ENCODE assay signal across 9 cellular contexts in the genomic region with DNA sequence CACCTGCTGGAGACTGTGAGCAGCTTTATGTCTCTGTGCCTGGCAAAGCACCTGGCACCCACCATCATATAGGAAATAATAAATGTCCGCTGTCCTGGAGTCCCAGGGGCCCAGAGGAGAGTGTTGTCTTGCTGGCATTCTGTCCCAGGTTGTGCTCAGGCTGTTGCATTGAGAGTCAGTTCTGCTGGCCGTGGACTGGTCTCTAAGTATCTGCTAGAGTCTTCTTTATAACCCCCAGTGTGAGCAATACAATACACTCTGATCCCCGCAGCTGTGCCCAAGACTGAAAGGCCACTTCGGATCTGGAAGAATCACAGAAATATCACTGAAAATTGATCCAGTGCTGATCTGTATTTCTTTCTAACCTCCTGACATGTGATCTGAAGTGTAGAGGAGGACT. TPM values are rescaled to one million over a fixed set of nuclear protein-coding genes. Genes with fewer than 3 reads are reported as not detected.
DNase-seq lines count a peak whose midpoint lies in the region; ATAC-seq, FAIRE-seq and TF ChIP-seq lines count a peak whose summit lies in the region.
"Had no signal": no experiment of that assay in that cellular context is flagged by ENCODE, and none has a peak within 500 bp of the region (broad histone marks: within the 10 kb centered on the region; RNA-seq: fewer than 3 reads in every experiment).

No MANE protein-coding gene starts in this region.

- H2BK15ac ChIP-seq in mesenchymal stem cell (ENCODE audit: low read depth, poor library complexity, severe bottlenecking), result no peak overlapping the region

- H2BK120ac ChIP-seq in mesenchymal stem cell (ENCODE audit: low read depth, low read length), result no peak overlapping the region

- H3K27me3 Mint-ChIP-seq in activated CD8-positive, alpha-beta memory T cell treated with anti-CD3 and anti-CD28 coated beads, Interleukin-2, amount 10 ng/mL, durations not matched to agents 7 days and 5 days, result no peaks in the 10 kb centered on the region

- no peak overlapping the region for H3K4me2 ChIP-seq in K562 (ENCODE audit: insufficient read depth, low read length)
- no peak overlapping the region for H3K4me2 ChIP-seq in mesenchymal stem cell (ENCODE audit: low read length, poor library complexity, severe bottlenecking)

- no peak overlapping the region for H2BK12ac ChIP-seq in mesenchymal stem cell (ENCODE audit: low read length in 2 of 2)

- H3K79me1 ChIP-seq in mesenchymal stem cell (replicated peaks; ENCODE audit: low read length, poor library complexity, severe bottlenecking), result no peaks in the 10 kb centered on the region

- peak overlapping the region; percentile 91 for H3K27ac Mint-ChIP-seq in activated CD8-positive, alpha-beta memory T cell treated with anti-CD3 and anti-CD28 coated beads, Interleukin-2, amount 10 ng/mL, durations not matched to agents 7 days and 5 days

- peaks cover 47% of the 10 kb centered on the region for H3K36me3 ChIP-seq in K562 (ENCODE audit: control insufficient read depth, insufficient read depth, low read length)
- H3K36me3 ChIP-seq in mesenchymal stem cell (ENCODE audit: control insufficient read depth in 1 of 2, insufficient read depth in 2 of 2, low read depth in 1 of 2, low read length in 2 of 2), result peaks cover 10 to 49% of the 10 kb centered on the region in 2 experiments
- H3K36me3 ChIP-seq in thyroid gland, result peaks cover 2 to 12% of the 10 kb centered on the region in 2 donors

- H4K91ac ChIP-seq in mesenchymal stem cell (ENCODE audit: low read length), result no peak overlapping the region

- H3K79me2 ChIP-seq in K562 (ENCODE audit: control insufficient read depth, insufficient read depth, low read length), result no peaks in the 10 kb centered on the region

- TF ChIP-seq RAD21 in K562 (CRISPR knock-in tag; conservative IDR thresholded peaks at IDR 0.05 in 1 of 2, IDR thresholded peaks at IDR 0.05 in 1 of 2), result no peak

- H3K4ac ChIP-seq in mesenchymal stem cell (ENCODE audit: low read depth in 1 of 2, low read length in 2 of 2), result peak overlapping the region in 1 of 2 experiments; percentile 32

- no peaks in the 10 kb centered on the region for H3K9me3 Mint-ChIP-seq in activated CD8-positive, alpha-beta memory T cell treated with anti-CD3 and anti-CD28 coated beads, Interleukin-2, amount 10 ng/mL, durations not matched to agents 7 days and 5 days (ENCODE audit: low read depth)

- in situ Hi-C loops in K562 (cut with MboI), result no loop called here

- H3K27ac ChIP-seq in K562 (ENCODE audit: extremely low read depth, low read depth, low read length), result no peak overlapping the region; the same call in 2 of the 3 replicates
- no peak overlapping the region for H3K27ac ChIP-seq in mesenchymal stem cell (ENCODE audit: low read length, poor library complexity, severe bottlenecking)
- H3K27ac ChIP-seq in thyroid gland, result peak overlapping the region; percentile 91 to 95 (median 92)
- H3K27ac ChIP-seq: C4-2B had no signal

- H3K9ac ChIP-seq in K562 (ENCODE audit: insufficient read depth in 1 of 2, low read depth in 2 of 2, low read length in 2 of 2), result no peak overlapping the region; a peak in 1 of 4 replicates
- peak overlapping the region; percentile 92 for H3K9ac ChIP-seq in mesenchymal stem cell (ENCODE audit: low read length)

- H4K20me1 ChIP-seq in K562 (replicated peaks; ENCODE audit: control insufficient read depth, insufficient read depth, low read length), result no peaks in the 10 kb centered on the region

- H4K8ac ChIP-seq in mesenchymal stem cell (ENCODE audit: low read length), result no peak overlapping the region

- WGBS in K562 (ENCODE audit: insufficient coverage, low coverage, missing lambda C conversion rate), result 71% methylated on average over 4 of the region's 4 CpGs
- 96% methylated on average over 2 of the region's 4 CpGs for WGBS in mesenchymal stem cell
- WGBS in thyroid gland, 2 donors, result 74 to 83% methylated on average over 4 of the region's 4 CpGs

- TF ChIP-seq EP300 in K562 (IDR thresholded peaks at IDR 0.05; ENCODE audit: low read length), result no peak

- TF ChIP-seq CTCF in K562 (IDR thresholded peaks at IDR 0.05 in 2 of 3, conservative IDR thresholded peaks at IDR 0.05 in 1 of 3; ENCODE audit: insufficient read depth in 2 of 3, low read depth in 1 of 3, low read length in 3 of 3) (no peak), thyroid gland (IDR thresholded peaks at IDR 0.05) (no peak)

- H3K4me1 Mint-ChIP-seq in activated CD8-positive, alpha-beta memory T cell treated with anti-CD3 and anti-CD28 coated beads, Interleukin-2, amount 10 ng/mL, durations not matched to agents 7 days and 5 days, result peaks cover 37% of the 10 kb centered on the region

- H3K4me1 ChIP-seq in K562 (replicated peaks in 1 of 2; ENCODE audit: control insufficient read depth in 2 of 2, insufficient read depth in 2 of 2, low read length in 2 of 2), result peaks cover 0 to 8% of the 10 kb centered on the region in 2 experiments; a peak in 3 of 5 replicates
- H3K4me1 ChIP-seq in mesenchymal stem cell (ENCODE audit: control insufficient read depth, insufficient read depth, low read depth, low read length), result no peaks in the 10 kb centered on the region
- H3K4me1 ChIP-seq in thyroid gland, result peaks cover 5 to 11% of the 10 kb centered on the region in 2 donors

- DNase-seq in activated CD8-positive, alpha-beta memory T cell treated with anti-CD3 and anti-CD28 coated beads, Interleukin-2, amount 10 ng/mL, durations not matched to agents 7 days and 5 days, result no peak
- no peak for DNase-seq in activated CD8-positive, alpha-beta memory T cell treated with anti-CD3 and anti-CD28 coated beads, Interleukin-2, amount 50 U/mL, for 4 hours
- no peak for DNase-seq in K562 (ENCODE audit: extremely low read depth in 1 of 4, low spot score in 3 of 4)
- no peak for DNase-seq in mesenchymal stem cell
- no peak for DNase-seq in thyroid gland
- DNase-seq in GM03348 (ENCODE audit: low spot score), result no peak
- no peak for DNase-seq in activated gamma-delta T cell (lab: John Stamatoyannopoulos, UW)
- no peak for DNase-seq in GM12891 (ENCODE audit: insufficient read length, low spot score)

- H3K9me3 ChIP-seq in K562 (replicated peaks; ENCODE audit: control insufficient read depth, insufficient read depth, low read depth, low read length) (no peaks in the 10 kb centered on the region), mesenchymal stem cell (ENCODE audit: control insufficient read depth, low read length) (no peaks in the 10 kb centered on the region), thyroid gland (no peaks in the 10 kb centered on the region)

- H3K18ac ChIP-seq in mesenchymal stem cell (ENCODE audit: low read depth in 1 of 2, low read length in 2 of 2), result peak overlapping the region in 1 of 2 experiments; percentile 3

- no peak overlapping the region for H3K4me3 Mint-ChIP-seq in activated CD8-positive, alpha-beta memory T cell treated with anti-CD3 and anti-CD28 coated beads, Interleukin-2, amount 10 ng/mL, durations not matched to agents 7 days and 5 days

- H2BK5ac ChIP-seq in mesenchymal stem cell (ENCODE audit: low read depth, low read length, poor library complexity, severe bottlenecking), result no peak overlapping the region

- no peak overlapping the region for H2AFZ ChIP-seq in K562 (ENCODE audit: low read depth, low read length)
- no peak overlapping the region for H2AFZ ChIP-seq in mesenchymal stem cell (ENCODE audit: low read depth, low read length)

- no peak overlapping the region for H3K23ac ChIP-seq in mesenchymal stem cell (ENCODE audit: low read length in 2 of 2)

- CTCF ChIA-PET in activated CD8-positive, alpha-beta memory T cell treated with anti-CD3 and anti-CD28 coated beads, Interleukin-2, amount 10 ng/mL, durations not matched to agents 7 days and 5 days (lab: Charles Lee), result interaction anchor here (1.4 to 6.8 kb wide), 6 partner anchors 8 to 128 kb away, joined by 4 to 39 read pairs (median 12); partner anchors contain the start of genes HINT3 and NCOA7
- CTCF ChIA-PET in K562 (lab: Yijun Ruan, JAX; ENCODE audit: low intra/inter-chr PET ratio), result no interaction called here

- TF ChIP-seq POLR2A in K562 (conservative IDR thresholded peaks at IDR 0.05) (no peak), thyroid gland (IDR thresholded peaks at IDR 0.05) (no peak), GM12891 (IDR thresholded peaks at IDR 0.05; ENCODE audit: low read depth, low read length) (no peak)

- no peak overlapping the region for H2AK5ac ChIP-seq in mesenchymal stem cell (ENCODE audit: low read length, severe bottlenecking)

- no peak for ATAC-seq in activated CD8-positive, alpha-beta memory T cell treated with anti-CD3 and anti-CD28 coated beads, Interleukin-2, amount 10 ng/mL, durations not matched to agents 7 days and 5 days
- ATAC-seq in K562, result no peak

- BruUV-seq in K562 (replicated peaks; lab: Mats Ljungman, UMichigan), result no TSS peak

- FAIRE-seq in K562 (lab: Jason Lieb, UNC), result no peak
- no peak for FAIRE-seq in GM12891 (lab: Jason Lieb, UNC)

- H3K36me3 Mint-ChIP-seq in activated CD8-positive, alpha-beta memory T cell treated with anti-CD3 and anti-CD28 coated beads, Interleukin-2, amount 10 ng/mL, durations not matched to agents 7 days and 5 days, result peaks cover 59% of the 10 kb centered on the region

- H3K27me3 ChIP-seq in K562 (ENCODE audit: control insufficient read depth in 2 of 2, insufficient read depth in 2 of 2, low read length in 2 of 2) (no peaks in the 10 kb centered on the region), mesenchymal stem cell (ENCODE audit: control insufficient read depth in 1 of 2, insufficient read depth in 1 of 2, low read length in 2 of 2) (no peaks in the 10 kb centered on the region), thyroid gland (no peaks in the 10 kb centered on the region)

- no peaks in the 10 kb centered on the region for H3K9me1 ChIP-seq in K562 (ENCODE audit: control insufficient read depth, insufficient read depth, low read length)

- intact Hi-C loops in K562 (cut with micrococcal nuclease) (no loop called here), thyroid gland (cut with DNase I) (no loop called here)

- H3K4me3 ChIP-seq in K562, result no peak overlapping the region
- peak overlapping the region in 1 of 2 experiments; percentile 73 for H3K4me3 ChIP-seq in mesenchymal stem cell (ENCODE audit: insufficient read depth in 1 of 2, low read depth in 1 of 2, low read length in 2 of 2)
- H3K4me3 ChIP-seq in thyroid gland (replicated peaks in 1 of 3), result no peak overlapping the region

- POLR2A ChIA-PET in K562 (lab: Yijun Ruan, JAX), result interaction anchor here (0.7 to 2.0 kb wide), 3 partner anchors 7 to 13 kb away, joined by 4 to 6 read pairs (median 5); no protein-coding TSS in a partner anchor

- H3K14ac ChIP-seq in mesenchymal stem cell (ENCODE audit: low read length in 2 of 2), result no peak overlapping the region

RNA-seq across cellular contexts. Expression of gene HINT3, which starts 38.3 kb away (rescaled TPM):
- total RNA-seq in activated CD8-positive, alpha-beta memory T cell treated with anti-CD3 and anti-CD28 coated beads, Interleukin-2, amount 10 ng/mL, durations not matched to agents 7 days and 5 days, result 1 to 10 TPM; 8.7 to 9.3 TPM
- total RNA-seq in K562 (2011; cell fraction: chromatin; rRNA removed; ENCODE audit: low replicate concordance), result 1.1 and 2.9 TPM in 2 replicates
- total RNA-seq in K562 (2011; cell fraction: nucleolus; rRNA removed), result 1.2 and 1.3 TPM in 2 replicates
- 2.2 and 4.0 TPM in 2 replicates for total RNA-seq in K562 (2011; cell fraction: nucleoplasm; rRNA removed)
- total RNA-seq in K562 (2014; rRNA removed) (11.8 and 13.7 TPM in 2 replicates), K562 (2014; rRNA removed; fragmentation: Illumina TruSeq; extraction: Trizol) (16.6 and 16.9 TPM in 2 replicates), K562 (2015; rRNA removed; fragmentation: Illumina TruSeq; extraction: Trizol) (14.6 and 16.2 TPM in 2 replicates), K562 (2021) (10.8 and 11.3 TPM in 2 replicates), thyroid gland (10 to 100 TPM; 21.5 to 32.5 (median 26.3) TPM)
- polyA plus RNA-seq in K562 (2011; rRNA removed) (4.7 and 5.1 TPM in 2 replicates), K562 (2014; fragmentation: Illumina TruSeq; extraction: Trizol) (12.6 and 13.7 TPM in 2 replicates), K562 (2014; fragmentation: Nextera tagmentation; extraction: Ambion mirVana) (1 to 10 TPM; 1.4 to 1.9 TPM), K562 (2014; rRNA removed) (7.6 and 8.9 TPM in 2 replicates)
- 2.4 and 2.8 TPM in 2 replicates for polyA plus RNA-seq in K562 (2011; cell fraction: cytosol; rRNA removed)
- 0.98 and 1.3 TPM in 2 replicates for polyA plus RNA-seq in K562 (2011; cell fraction: nucleus; rRNA removed)
- polyA plus RNA-seq in K562 (2012), result 15.3 and 21.7 TPM in 2 replicates
- polyA minus RNA-seq in K562 (2011; rRNA and poly(A)+ RNA removed), result 3.1 and 4.7 TPM in 2 replicates
- polyA minus RNA-seq in K562 (2011; cell fraction: cytosol; rRNA and poly(A)+ RNA removed), result 3.5 and 6.0 TPM in 2 replicates
- 1.3 and 2.2 TPM in 2 replicates for polyA minus RNA-seq in K562 (2011; cell fraction: nucleus; rRNA and poly(A)+ RNA removed)
- 11.7 TPM for polyA plus RNA-seq in mesenchymal stem cell (2013, experiment 1 of 2)
- 11.6 TPM for polyA plus RNA-seq in mesenchymal stem cell (2013, experiment 2 of 2)
- 5.9 TPM for polyA plus RNA-seq in GM12891 (2012; ENCODE audit: low read depth, missing spikeins)

Comparison
In these comparisons a context has a peak if more than half of its experiments do, and no peak if none do; other contexts are left out.
1. H3K27ac ChIP-seq: peak in thyroid gland (3 of 3); none in K562 (single experiment) and mesenchymal stem cell (single experiment).